ENCODE assay signal across 8 cellular contexts in the genomic region with DNA sequence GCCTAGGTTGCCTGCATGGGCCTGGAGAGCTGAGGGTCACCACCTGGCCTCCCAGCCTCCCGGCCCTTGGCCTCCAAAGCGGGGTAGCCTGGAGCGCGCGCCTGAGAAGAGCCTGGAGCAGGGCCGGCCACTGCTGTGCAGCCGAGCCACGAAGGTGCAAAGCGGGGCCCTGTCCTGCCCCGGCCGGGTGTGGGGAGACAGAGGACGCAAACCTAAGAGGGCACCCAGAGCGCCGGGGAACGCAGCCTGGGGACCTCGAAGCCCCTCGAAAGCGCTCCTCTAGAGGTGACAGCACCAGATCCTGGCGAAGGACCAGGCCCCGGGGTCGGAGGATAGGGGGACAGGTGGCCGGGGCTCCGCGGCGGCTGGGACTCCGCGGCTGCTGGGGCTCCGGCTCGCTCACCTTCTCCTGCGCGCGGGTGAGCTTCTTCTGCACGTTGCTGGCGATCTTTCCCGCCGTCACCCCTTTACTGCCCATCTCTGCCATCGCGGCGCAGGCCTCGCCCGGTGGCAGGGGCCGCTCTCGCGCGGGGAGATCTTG. TPM values are rescaled to one million over a fixed set of nuclear protein-coding genes. Genes with fewer than 3 reads are reported as not detected.
DNase-seq lines count a peak whose midpoint lies in the region; ATAC-seq, FAIRE-seq and TF ChIP-seq lines count a peak whose summit lies in the region.

No MANE protein-coding gene starts in this region.

- no peaks in the 10 kb centered on the region for H3K4me1 ChIP-seq in KMS-11 (ENCODE audit: low read depth, poor library complexity, severe bottlenecking)
- peaks cover 21 to 22% of the 10 kb centered on the region in 2 donors for H3K4me1 ChIP-seq in kidney (ENCODE audit: control insufficient read depth in 1 of 2, insufficient read depth in 1 of 2, low read depth in 1 of 2, low read length in 2 of 2)

- no peak for FAIRE-seq in kidney (lab: Jason Lieb, UNC)

- peaks cover 6% of the 10 kb centered on the region for H3K27me3 Mint-ChIP-seq in stimulated activated naive CD8-positive, alpha-beta T cell treated with anti-CD3 and anti-CD28 coated beads, Interleukin-15, Interleukin-2, amounts not matched to agents 100 ng/mL and 50 ng/mL, for 24 hours

- no peaks in the 10 kb centered on the region for H4K20me1 ChIP-seq in KMS-11 (ENCODE audit: insufficient read depth)

- peak; percentile 16 for ATAC-seq in GM21786 (IDR thresholded peaks at IDR 0.05; ENCODE audit: unreplicated experiment)

- peak overlapping the region; percentile 21; the same call in 1 of the 2 replicates for H3K4me2 ChIP-seq in KMS-11

- H3K9ac ChIP-seq in KMS-11, result no peak overlapping the region
- peak overlapping the region; percentile 71 to 86 for H3K9ac ChIP-seq in kidney (ENCODE audit: low read length in 2 of 2)

- H3K4me3 ChIP-seq in KMS-11 (IDR thresholded peaks at IDR 0.05; ENCODE audit: insufficient read depth, low read depth, low read length), result no peak overlapping the region
- peak overlapping the region; percentile 86 for H3K4me3 ChIP-seq in brain microvascular endothelial cell (ENCODE audit: low read depth, low read length)
- H3K4me3 ChIP-seq in kidney (ENCODE audit: low read length in 2 of 2), result peak overlapping the region; percentile 70 to 84

- in situ Hi-C loops in brain microvascular endothelial cell (cut with HindIII; ENCODE audit: low pct_ligation_motif_present, low sequenced_read_pairs), result no loop called here

- H3K4me3 Mint-ChIP-seq in stimulated activated naive CD8-positive, alpha-beta T cell treated with anti-CD3 and anti-CD28 coated beads, Interleukin-15, Interleukin-2, amounts not matched to agents 100 ng/mL and 50 ng/mL, for 24 hours, result peak overlapping the region; percentile 67

- H3K27me3 ChIP-seq in KMS-11 (ENCODE audit: insufficient read depth, low read depth), result no peaks in the 10 kb centered on the region
- no peaks in the 10 kb centered on the region for H3K27me3 ChIP-seq in brain microvascular endothelial cell (replicated peaks)

- TF ChIP-seq CTCF in KMS-11 (conservative IDR thresholded peaks at IDR 0.05; ENCODE audit: low read depth, low read length) (no peak), brain microvascular endothelial cell (IDR thresholded peaks at IDR 0.05; ENCODE audit: low read depth, low read length, missing control alignments) (no peak), kidney (IDR thresholded peaks at IDR 0.05; ENCODE audit: borderline replicate concordance, extremely low read depth, insufficient read depth) (no peak)

- no peaks in the 10 kb centered on the region for H3K36me3 ChIP-seq in KMS-11 (ENCODE audit: insufficient read depth)
- no peaks in the 10 kb centered on the region for H3K36me3 ChIP-seq in brain microvascular endothelial cell (replicated peaks)
- no peaks in the 10 kb centered on the region for H3K36me3 ChIP-seq in kidney (ENCODE audit: control insufficient read depth in 1 of 2, insufficient read depth in 2 of 2, low read length in 2 of 2)

- no peaks in the 10 kb centered on the region for H3K9me3 ChIP-seq in kidney (ENCODE audit: control insufficient read depth in 1 of 2, low read length in 2 of 2)

- DNase-seq in GM03348 (ENCODE audit: low spot score), result peak; percentile 51
- DNase-seq in brain microvascular endothelial cell, result no peak
- peak; percentile 86 for DNase-seq in kidney
- no peak for DNase-seq in effector CD4-positive, alpha-beta T cell
- DNase-seq in NCI-H2029 (lab: John Stamatoyannopoulos, UW), result no peak

- H3K27ac Mint-ChIP-seq in stimulated activated naive CD8-positive, alpha-beta T cell treated with anti-CD3 and anti-CD28 coated beads, Interleukin-15, Interleukin-2, amounts not matched to agents 100 ng/mL and 50 ng/mL, for 24 hours, result no peak overlapping the region

- H2AFZ ChIP-seq in KMS-11 (ENCODE audit: low read depth), result peak overlapping the region; percentile 81

- intact Hi-C loops in kidney (cut with DNase I), result no loop called here

- no peaks in the 10 kb centered on the region for H3K36me3 Mint-ChIP-seq in stimulated activated naive CD8-positive, alpha-beta T cell treated with anti-CD3 and anti-CD28 coated beads, Interleukin-15, Interleukin-2, amounts not matched to agents 100 ng/mL and 50 ng/mL, for 24 hours (ENCODE audit: low read depth)

- H3K79me2 ChIP-seq in KMS-11 (ENCODE audit: insufficient read depth, low read depth), result no peaks in the 10 kb centered on the region

- no peaks in the 10 kb centered on the region for H3K9me3 Mint-ChIP-seq in stimulated activated naive CD8-positive, alpha-beta T cell treated with anti-CD3 and anti-CD28 coated beads, Interleukin-15, Interleukin-2, amounts not matched to agents 100 ng/mL and 50 ng/mL, for 24 hours

- no peak overlapping the region for H3K27ac ChIP-seq in KMS-11
- peak overlapping the region; percentile 58 for H3K27ac ChIP-seq in brain microvascular endothelial cell
- peak overlapping the region; percentile 71 to 83 for H3K27ac ChIP-seq in kidney (ENCODE audit: low read depth in 2 of 2, low read length in 2 of 2)

- peaks cover 5% of the 10 kb centered on the region for H3K4me1 Mint-ChIP-seq in stimulated activated naive CD8-positive, alpha-beta T cell treated with anti-CD3 and anti-CD28 coated beads, Interleukin-15, Interleukin-2, amounts not matched to agents 100 ng/mL and 50 ng/mL, for 24 hours (ENCODE audit: low read depth)

RNA-seq across cellular contexts. Expression of gene BIN1, which starts 0.4 kb away (rescaled TPM):
- total RNA-seq in kidney, result 121 TPM
- polyA plus RNA-seq in kidney (ENCODE audit: insufficient read depth, low read depth, low replicate concordance), result 167 TPM

Comparison
In these comparisons a context has a peak if more than half of its experiments do, and no peak if none do; other contexts are left out.
1. DNase-seq: peak in GM03348 (single experiment) and kidney (single experiment); none in brain microvascular endothelial cell (single experiment), effector CD4-positive, alpha-beta T cell (single experiment) and NCI-H2029 (single experiment).